26 cellular contexts compared by ENCODE assay signal in the genomic region with DNA sequence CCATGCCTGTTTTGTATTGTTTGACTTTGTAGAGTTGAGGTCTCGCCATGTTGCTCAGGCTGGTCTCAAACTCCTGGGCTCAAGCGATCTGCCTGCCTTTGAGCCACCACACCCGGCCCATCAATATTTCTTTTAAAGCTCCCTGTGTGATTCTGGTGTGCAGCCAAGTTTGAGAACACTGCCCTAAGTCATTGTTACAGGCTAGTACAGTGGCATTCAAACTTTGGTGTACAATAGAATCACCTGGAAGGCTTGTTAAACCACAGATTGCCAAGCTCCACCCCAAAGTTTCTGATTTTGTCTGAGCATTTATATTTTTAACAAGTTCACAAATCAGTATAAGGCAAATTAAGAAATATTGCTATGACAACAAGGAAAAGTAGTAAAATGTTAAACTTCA.
DNase-seq lines count a peak whose midpoint lies in the region; ATAC-seq, FAIRE-seq and TF ChIP-seq lines count a peak whose summit lies in the region.
"Had no signal": no experiment of that assay in that cellular context is flagged by ENCODE, and none has a peak within 500 bp of the region (broad histone marks: within the 10 kb centered on the region; RNA-seq: fewer than 3 reads in every experiment).

No MANE protein-coding gene starts in this region.

- H2BK20ac ChIP-seq in IMR-90 (ENCODE audit: low read depth, low read length) = peak overlapping the region; percentile 98

- DNase-seq in IMR-90 (no peak), breast epithelium (ENCODE audit: low spot score in 2 of 2) (no peak), memory B cell (ENCODE audit: low spot score in 2 of 2) (no peak), transverse colon (peak; percentile 33), aorta (no peak), chondrocyte (ENCODE audit: low spot score) (no peak), HepG2 (ENCODE audit: low spot score) (no peak)
- DNase-seq: activated CD4-positive, alpha-beta T cell treated with anti-CD3 and anti-CD28 coated beads, Interleukin-2, amount 10 ng/mL, durations not matched to agents 24 days and 14 days; activated naive CD4-positive, alpha-beta T cell treated with anti-CD3 and anti-CD28 coated beads, Interleukin-2, amount 10 ng/mL, durations not matched to agents 7 days and 5 days; activated T-cell treated with anti-CD3 and anti-CD28 coated beads, Interleukin-2, amount 50 U/mL, for 48 hours; heart left ventricle; MM.1S; natural killer cell; NCI-H146; NCI-H524; ovary; stimulated activated CD4-positive, alpha-beta T cell treated with anti-CD3 and anti-CD28 coated beads, Interleukin-4, amount 100 ng/mL, for 24 hours; stimulated activated naive B cell treated with anti-CD40 and anti-IgM and Interleukin-4, amounts not matched to agents 10 μg/mL and 1 μg/mL and 100 μg/mL, for 72 hours; T-helper 2 cell; testis had no signal

- no peak for FAIRE-seq in HepG2 (lab: Jason Lieb, UNC)
- FAIRE-seq: endothelial cell of umbilical vein, GM19239, K562, RCC 7860 had no signal

- H3K27me3 Mint-ChIP-seq in memory B cell (peaks cover 4% of the 10 kb centered on the region), chondrocyte (ENCODE audit: low read depth) (no peaks in the 10 kb centered on the region)
- H3K27me3 Mint-ChIP-seq: activated CD4-positive, alpha-beta T cell treated with anti-CD3 and anti-CD28 coated beads, Interleukin-2, amount 10 ng/mL, durations not matched to agents 24 days and 14 days; activated naive CD4-positive, alpha-beta T cell treated with anti-CD3 and anti-CD28 coated beads, Interleukin-2, amount 10 ng/mL, durations not matched to agents 7 days and 5 days had no signal

- H2BK120ac ChIP-seq in IMR-90 (ENCODE audit: low read depth, low read length) = peak overlapping the region; percentile 97

- H3K4me3 Mint-ChIP-seq in memory B cell (no peak overlapping the region), chondrocyte (ENCODE audit: unreplicated experiment) (no peak overlapping the region)
- H3K4me3 Mint-ChIP-seq: activated CD4-positive, alpha-beta T cell treated with anti-CD3 and anti-CD28 coated beads, Interleukin-2, amount 10 ng/mL, durations not matched to agents 24 days and 14 days; activated naive CD4-positive, alpha-beta T cell treated with anti-CD3 and anti-CD28 coated beads, Interleukin-2, amount 10 ng/mL, durations not matched to agents 7 days and 5 days; natural killer cell; stimulated activated naive B cell treated with anti-CD40 and anti-IgM and Interleukin-4, amounts not matched to agents 10 μg/mL and 1 μg/mL and 100 μg/mL, for 72 hours had no signal

- peak overlapping the region; percentile 99 for H2BK5ac ChIP-seq in IMR-90 (ENCODE audit: low read depth, low read length, poor library complexity, severe bottlenecking)

- H3K4ac ChIP-seq in IMR-90 (ENCODE audit: low read depth, low read length) = peak overlapping the region; percentile 98

- H3K9me3 Mint-ChIP-seq in memory B cell (no peaks in the 10 kb centered on the region), chondrocyte (ENCODE audit: low read depth) (no peaks in the 10 kb centered on the region)
- H3K9me3 Mint-ChIP-seq: activated CD4-positive, alpha-beta T cell treated with anti-CD3 and anti-CD28 coated beads, Interleukin-2, amount 10 ng/mL, durations not matched to agents 24 days and 14 days; activated naive CD4-positive, alpha-beta T cell treated with anti-CD3 and anti-CD28 coated beads, Interleukin-2, amount 10 ng/mL, durations not matched to agents 7 days and 5 days; natural killer cell; stimulated activated naive B cell treated with anti-CD40 and anti-IgM and Interleukin-4, amounts not matched to agents 10 μg/mL and 1 μg/mL and 100 μg/mL, for 72 hours had no signal

- peaks cover 8% of the 10 kb centered on the region for H3K4me1 ChIP-seq in IMR-90 (ENCODE audit: control insufficient read depth, insufficient read depth, low read length)
- H3K4me1 ChIP-seq in breast epithelium = peaks cover 0 to 2% of the 10 kb centered on the region in 2 donors
- peaks cover 0 to 12% (median 2%) of the 10 kb centered on the region in 4 donors for H3K4me1 ChIP-seq in transverse colon
- H3K4me1 ChIP-seq in aorta (ENCODE audit: control insufficient read depth in 1 of 2, insufficient read depth in 2 of 2, low read length in 2 of 2) = peaks cover 0 to 2% of the 10 kb centered on the region in 2 donors
- H3K4me1 ChIP-seq in HepG2 (ENCODE audit: insufficient read depth, low read length) = no peaks in the 10 kb centered on the region
- H3K4me1 ChIP-seq: heart left ventricle, right atrium auricular region, testis had no signal

- ATAC-seq in IMR-90 (ENCODE audit: low read depth) (no peak), memory B cell (ENCODE audit: low read depth) (no peak), aorta (ENCODE audit: low FRiP score) (no peak), HepG2 (no peak)
- ATAC-seq: heart left ventricle; K562; natural killer cell; stimulated activated naive B cell treated with anti-CD40 and anti-IgM and Interleukin-4, amounts not matched to agents 10 μg/mL and 1 μg/mL and 100 μg/mL, for 72 hours had no signal

- H2AK5ac ChIP-seq in IMR-90 (ENCODE audit: low read depth, low read length) = peak overlapping the region; percentile 97

- no peak for TF ChIP-seq EP300 in transverse colon (IDR thresholded peaks at IDR 0.05; ENCODE audit: low read depth)
- TF ChIP-seq EP300 in HepG2 (IDR thresholded peaks at IDR 0.05; ENCODE audit: low read depth in 2 of 2, low read length in 2 of 2) = no peak
- no peak for TF ChIP-seq EP300 in HepG2 (CRISPR knock-in tag; IDR thresholded peaks at IDR 0.05; ENCODE audit: borderline replicate concordance)

- TF ChIP-seq RAD21 in IMR-90 (IDR thresholded peaks at IDR 0.05; ENCODE audit: low read length) = no peak
- TF ChIP-seq RAD21 in HepG2 (CRISPR knock-in tag; IDR thresholded peaks at IDR 0.05) = no peak

- H3K23ac ChIP-seq in IMR-90 (ENCODE audit: low read depth, low read length) = peak overlapping the region; percentile 96; the same call in 1 of the 2 replicates

- peak overlapping the region; percentile 100 for H3K18ac ChIP-seq in IMR-90 (ENCODE audit: low read depth, low read length)

- BruUV-seq in IMR-90 (replicated peaks; lab: Mats Ljungman, UMichigan) (no TSS peak), HepG2 (replicated peaks; lab: Mats Ljungman, UMichigan) (no TSS peak)

- H3K56ac ChIP-seq in IMR-90 (ENCODE audit: extremely low read depth, insufficient read depth, low read length) = peak overlapping the region; percentile 84

- H4K8ac ChIP-seq in IMR-90 (ENCODE audit: low read depth in 2 of 2, low read length in 2 of 2) = peak overlapping the region; percentile 87 to 96

- peaks cover 4% of the 10 kb centered on the region for H3K9me1 ChIP-seq in IMR-90 (ENCODE audit: insufficient read depth, low read length)

- H3K9me3 ChIP-seq in IMR-90 (ENCODE audit: control insufficient read depth, insufficient read depth, low read length) (no peaks in the 10 kb centered on the region), breast epithelium (no peaks in the 10 kb centered on the region), transverse colon (no peaks in the 10 kb centered on the region), aorta (ENCODE audit: control insufficient read depth, low read length) (no peaks in the 10 kb centered on the region), HepG2 (ENCODE audit: low read length) (no peaks in the 10 kb centered on the region)
- H3K9me3 ChIP-seq: heart left ventricle, ovary, right atrium auricular region, testis had no signal

- H3K4me2 ChIP-seq in IMR-90 (ENCODE audit: low read depth, low read length) = no peak overlapping the region
- H3K4me2 ChIP-seq in HepG2 (ENCODE audit: low read depth, low read length) = no peak overlapping the region

- H3K4me1 Mint-ChIP-seq in memory B cell (no peaks in the 10 kb centered on the region), chondrocyte (ENCODE audit: low read depth) (peaks cover 14% of the 10 kb centered on the region)
- H3K4me1 Mint-ChIP-seq: activated naive CD4-positive, alpha-beta T cell treated with anti-CD3 and anti-CD28 coated beads, Interleukin-2, amount 10 ng/mL, durations not matched to agents 7 days and 5 days; stimulated activated naive B cell treated with anti-CD40 and anti-IgM and Interleukin-4, amounts not matched to agents 10 μg/mL and 1 μg/mL and 100 μg/mL, for 72 hours had no signal

- peaks cover under 1% of the 10 kb centered on the region for H3K36me3 Mint-ChIP-seq in memory B cell
- H3K36me3 Mint-ChIP-seq in chondrocyte (ENCODE audit: low read depth) = peaks cover 1% of the 10 kb centered on the region
- H3K36me3 Mint-ChIP-seq: natural killer cell had no signal

- H3K36me3 ChIP-seq in IMR-90 (ENCODE audit: control insufficient read depth, insufficient read depth, low read length) (no peaks in the 10 kb centered on the region; the same call in 1 of the 2 replicates), breast epithelium (no peaks in the 10 kb centered on the region), transverse colon (no peaks in the 10 kb centered on the region), aorta (ENCODE audit: control insufficient read depth in 1 of 2, insufficient read depth in 2 of 2, low read length in 1 of 2) (no peaks in the 10 kb centered on the region), HepG2 (replicated peaks in 1 of 2; ENCODE audit: control insufficient read depth in 1 of 2, insufficient read depth in 2 of 2, low read length in 2 of 2) (0 out of 5 replicates have a peak, but pooled peaks cover 0 to 7% of the 10 kb centered on the region in 2 experiments)
- H3K36me3 ChIP-seq: ovary, right atrium auricular region had no signal

- H3K27me3 ChIP-seq in IMR-90 (ENCODE audit: control insufficient read depth, insufficient read depth, low read length) (no peaks in the 10 kb centered on the region), breast epithelium (no peaks in the 10 kb centered on the region), transverse colon (no peaks in the 10 kb centered on the region), aorta (ENCODE audit: control insufficient read depth in 1 of 2, insufficient read depth in 2 of 2, low read length in 1 of 2) (no peaks in the 10 kb centered on the region), HepG2 (ENCODE audit: control insufficient read depth in 1 of 2, insufficient read depth in 2 of 2, low read length in 2 of 2) (no peaks in the 10 kb centered on the region)
- H3K27me3 ChIP-seq: heart left ventricle, ovary, right atrium auricular region, testis had no signal

- peak overlapping the region; percentile 24 for H3K27ac Mint-ChIP-seq in memory B cell
- no peak overlapping the region for H3K27ac Mint-ChIP-seq in chondrocyte (ENCODE audit: unreplicated experiment)
- H3K27ac Mint-ChIP-seq: activated CD4-positive, alpha-beta T cell treated with anti-CD3 and anti-CD28 coated beads, Interleukin-2, amount 10 ng/mL, durations not matched to agents 24 days and 14 days; activated naive CD4-positive, alpha-beta T cell treated with anti-CD3 and anti-CD28 coated beads, Interleukin-2, amount 10 ng/mL, durations not matched to agents 7 days and 5 days; natural killer cell; stimulated activated naive B cell treated with anti-CD40 and anti-IgM and Interleukin-4, amounts not matched to agents 10 μg/mL and 1 μg/mL and 100 μg/mL, for 72 hours had no signal

- no peaks in the 10 kb centered on the region for H3K79me2 ChIP-seq in HepG2 (ENCODE audit: insufficient read depth, low read length)

- peak overlapping the region; percentile 96 for H3K14ac ChIP-seq in IMR-90 (replicated peaks; ENCODE audit: low read depth, low read length)

- H4K20me1 ChIP-seq in IMR-90 (ENCODE audit: insufficient read depth, low read length) = no peaks in the 10 kb centered on the region
- no peaks in the 10 kb centered on the region for H4K20me1 ChIP-seq in HepG2 (ENCODE audit: insufficient read depth, low read length)

- no peak overlapping the region for H2AK9ac ChIP-seq in IMR-90 (replicated peaks; ENCODE audit: low read depth, low read length, poor library complexity)

- CTCF ChIA-PET in IMR-90 (lab: Yijun Ruan, JAX) (interaction anchor here (1.1 kb wide), 1 partner anchor 9 kb away, joined by 3 read pairs; no protein-coding TSS in a partner anchor), HepG2 (lab: Yijun Ruan, JAX; ENCODE audit: low intra/inter-chr PET ratio, low total read pairs) (no interaction called here)

- peak overlapping the region; percentile 94 for H3K27ac ChIP-seq in IMR-90 (ENCODE audit: insufficient read depth, low read length)
- peak overlapping the region; percentile 52 to 82 for H3K27ac ChIP-seq in breast epithelium
- H3K27ac ChIP-seq in transverse colon = no peak overlapping the region
- no peak overlapping the region for H3K27ac ChIP-seq in aorta (ENCODE audit: low read depth in 1 of 2, low read length in 2 of 2)
- no peak overlapping the region for H3K27ac ChIP-seq in HepG2 (ENCODE audit: extremely low read length, insufficient read depth, low read length)
- H3K27ac ChIP-seq: heart left ventricle, ovary, right atrium auricular region, testis, VCaP had no signal

- TF ChIP-seq POLR2A in IMR-90 (IDR thresholded peaks at IDR 0.05; ENCODE audit: low read depth, low read length) = no peak
- TF ChIP-seq POLR2A in breast epithelium (IDR thresholded peaks at IDR 0.05) = no peak
- TF ChIP-seq POLR2A in transverse colon (IDR thresholded peaks at IDR 0.05) = no peak
- TF ChIP-seq POLR2A in HepG2 (IDR thresholded peaks at IDR 0.05; ENCODE audit: insufficient read depth in 1 of 2, low read depth in 2 of 2, low read length in 2 of 2) = no peak

- H3K79me1 ChIP-seq in IMR-90 (ENCODE audit: low read depth in 1 of 2, low read length in 2 of 2) = no peaks in the 10 kb centered on the region

- intact Hi-C loops in IMR-90 (cut with micrococcal nuclease) = loop anchor here (1.0 to 5.0 kb wide), 5 partner anchors 44 to 194 kb away; no protein-coding TSS in a partner anchor
- intact Hi-C loops in breast epithelium (cut with DNase I; ENCODE audit: low total_unique reads) = no loop called here
- intact Hi-C loops in transverse colon (cut with DNase I; ENCODE audit: low total_unique reads) = loop anchor here (10.0 kb wide), 1 partner anchor 372 kb away; no protein-coding TSS in a partner anchor
- intact Hi-C loops in aorta (cut with DNase I) = loop anchor here (2.0 to 10.0 kb wide), 3 partner anchors 99 to 382 kb away; no protein-coding TSS in a partner anchor
- intact Hi-C loops in HepG2 (cut with micrococcal nuclease; ENCODE audit: unreplicated experiment) = no loop called here

- POLR2A ChIA-PET in IMR-90 (lab: Charles Lee; ENCODE audit: unreplicated experiment) (no interaction called here), HepG2 (lab: Yijun Ruan, JAX) (no interaction called here)

- H2AFZ ChIP-seq in IMR-90 (replicated peaks; ENCODE audit: low read length, poor library complexity) = no peak overlapping the region
- no peak overlapping the region for H2AFZ ChIP-seq in HepG2 (ENCODE audit: low read length)

- TF ChIP-seq CTCF in IMR-90 (conservative IDR thresholded peaks at IDR 0.05; ENCODE audit: low read depth, low read length) (no peak), breast epithelium (IDR thresholded peaks at IDR 0.05) (no peak), transverse colon (IDR thresholded peaks at IDR 0.05) (no peak), chondrocyte (IDR thresholded peaks at IDR 0.05) (no peak), HepG2 (CRISPR knock-in tag; IDR thresholded peaks at IDR 0.05) (no peak)

- H3K4me3 ChIP-seq in IMR-90 (ENCODE audit: insufficient read depth, low read depth, low read length) = no peak overlapping the region
- H3K4me3 ChIP-seq in breast epithelium = no peak overlapping the region
- no peak overlapping the region for H3K4me3 ChIP-seq in transverse colon
- no peak overlapping the region for H3K4me3 ChIP-seq in aorta (ENCODE audit: low read length in 2 of 2)
- H3K4me3 ChIP-seq in HepG2 (replicated peaks in 1 of 3; ENCODE audit: insufficient read depth in 1 of 3, low read depth in 2 of 3, low read length in 3 of 3) = no peak overlapping the region
- H3K4me3 ChIP-seq: heart left ventricle, K562, ovary, right atrium auricular region, testis had no signal

- dilution Hi-C loops in IMR-90 (cut with HindIII; ENCODE audit: low sequenced_read_pairs, unreplicated experiment) = no loop called here

- in situ Hi-C loops in IMR-90 (cut with MboI; ENCODE audit: low sequenced_read_pairs) (no loop called here), transverse colon (cut with MboI; ENCODE audit: low pct_ligation_motif_present in 1 of 4, low pct_unique_long_range_greater_than_20kb in 1 of 4, low sequenced_read_pairs in 3 of 4) (no loop called here), HepG2 (cut with HindIII; ENCODE audit: extremely low pct_ligation_motif_present, low pct_unique_long_range_greater_than_20kb) (no loop called here)

- no CpG with 5 or more reads among the region's 3 CpGs for WGBS in IMR-90 (ENCODE audit: extremely low coverage in 2 of 2, insufficient read length in 1 of 2), 2 experiments
- WGBS in transverse colon (ENCODE audit: low coverage in 1 of 2), 2 donors = 65% methylated on average over 3 of the region's 3 CpGs; no CpG with 5 or more reads in 1 of the 2 donors
- 95 to 96% methylated on average over 3 of the region's 3 CpGs for WGBS in aorta, 2 donors
- WGBS in HepG2 (ENCODE audit: low lambda C conversion rate) = 84% methylated on average over 3 of the region's 3 CpGs

- H3K9ac ChIP-seq in IMR-90 (ENCODE audit: low read depth, low read length) = peak overlapping the region; percentile 24; the same call in 1 of the 2 replicates
- H3K9ac ChIP-seq in HepG2 (ENCODE audit: insufficient read depth, low read depth, low read length) = no peak overlapping the region

- peak overlapping the region; percentile 99 for H4K5ac ChIP-seq in IMR-90 (ENCODE audit: low read depth, low read length)

- H4K91ac ChIP-seq in IMR-90 (ENCODE audit: insufficient read depth, low read depth, low read length) = peak overlapping the region; percentile 95

- peak overlapping the region; percentile 86 for H2BK15ac ChIP-seq in IMR-90 (ENCODE audit: low read depth, low read length)

Comparison
In these comparisons a context has a peak if more than half of its experiments do, and no peak if none do; other contexts are left out.
1. H3K27ac ChIP-seq: peak in IMR-90 (single experiment) and breast epithelium (2 of 2); none in transverse colon (0 of 4), aorta (0 of 2) and HepG2 (single experiment).
2. intact Hi-C loops: an anchor here in IMR-90 (1.0 to 5.0 kb wide), transverse colon (10.0 kb wide) and aorta (2.0 to 10.0 kb wide); none called in breast epithelium and HepG2.